8 cellular contexts compared by ENCODE assay signal in the genomic region with DNA sequence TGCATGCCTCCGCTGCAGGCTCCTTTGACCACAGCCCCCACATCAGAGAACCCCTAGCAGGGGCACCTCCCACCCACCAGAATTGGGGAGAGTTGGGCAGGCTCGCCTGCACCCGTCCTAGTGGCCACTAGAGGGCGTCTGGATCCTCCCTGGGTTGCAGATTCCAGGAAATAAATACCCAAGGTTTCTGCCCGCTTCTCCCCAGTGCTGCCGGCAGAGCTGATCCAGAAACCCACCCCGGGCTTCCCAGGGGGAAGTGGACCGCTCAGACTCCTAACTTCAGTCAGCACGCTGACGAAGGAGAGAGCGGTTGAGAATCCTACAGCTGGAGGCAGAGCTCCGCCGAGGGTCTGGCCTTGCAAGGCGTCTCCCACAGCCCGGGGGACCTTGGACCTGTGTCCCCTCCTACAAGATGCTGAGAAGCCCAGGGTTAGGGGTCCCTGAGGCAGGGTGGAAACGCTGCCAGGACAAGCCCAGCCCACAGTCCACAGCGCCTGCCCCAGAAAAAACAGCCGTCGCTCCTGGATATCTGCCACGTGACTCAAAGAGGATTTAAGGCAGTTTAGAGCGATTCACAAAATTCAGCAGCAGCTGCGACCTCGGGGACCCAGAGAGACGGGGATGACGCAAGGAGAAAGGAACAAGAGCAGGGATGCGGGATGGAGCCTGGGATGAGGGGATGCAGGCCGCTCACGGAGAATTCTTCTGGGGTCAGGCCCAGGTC. TPM values are rescaled to one million over a fixed set of nuclear protein-coding genes. Genes with fewer than 3 reads are reported as not detected.
DNase-seq lines count a peak whose midpoint lies in the region; ATAC-seq and TF ChIP-seq lines count a peak whose summit lies in the region.

No MANE protein-coding gene starts in this region.

- no peaks in the 10 kb centered on the region for H3K36me3 ChIP-seq in colonic mucosa

- peaks cover 9% of the 10 kb centered on the region for H3K27me3 ChIP-seq in colonic mucosa

- H3K9me3 ChIP-seq in colonic mucosa = no peaks in the 10 kb centered on the region

- DNase-seq in COLO829 (ENCODE audit: low spot score) (peak; percentile 78), NCI-H1092 treated with DMSO at 0.1 percent for 48 hours (lab: John Stamatoyannopoulos, UW) (peak; percentile 24), colonic mucosa (peak; percentile 55), left lobe of liver (ENCODE audit: low spot score) (peak; percentile 55)
- peak; percentile 29 to 50 for DNase-seq in activated CD4-positive, alpha-beta T cell treated with anti-CD3 and anti-CD28 coated beads for 24 hours (ENCODE audit: low read depth in 2 of 2)
- peak; percentile 36 to 50 for DNase-seq in stimulated activated CD4-positive, alpha-beta T cell treated with anti-CD3 and anti-CD28 coated beads, Interleukin-1b, Interleukin-23, amount 100 ng/mL, for 4 hours (ENCODE audit: low read depth in 2 of 2)

- no peak overlapping the region for H3K9ac ChIP-seq in colonic mucosa (ENCODE audit: low read depth in 2 of 2, low read length in 2 of 2)

- H3K4me1 ChIP-seq in colonic mucosa = no peaks in the 10 kb centered on the region

- intact Hi-C loops in colonic mucosa (cut with DNase I) = no loop called here

- peak overlapping the region; percentile 30 for H3K27ac ChIP-seq in colonic mucosa

- H3K4me3 ChIP-seq in colonic mucosa = peak overlapping the region; percentile 16

- TF ChIP-seq CTCF in colonic mucosa (IDR thresholded peaks at IDR 0.05) = peak; percentile 97

- ATAC-seq in GM21447 (IDR thresholded peaks at IDR 0.05; ENCODE audit: unreplicated experiment) (peak; percentile 76), left lobe of liver (peak; percentile 90), GM21528 (IDR thresholded peaks at IDR 0.05; ENCODE audit: low FRiP score, unreplicated experiment) (no peak)

RNA-seq across cellular contexts. Expression of gene PHACTR3, which starts 32.6 kb away (rescaled TPM):
- under 1 TPM; 0.44 to 0.53 TPM for total RNA-seq in colonic mucosa
- total RNA-seq in left lobe of liver = 0.25 TPM

Comparison
In these comparisons a context has a peak if more than half of its experiments do, and no peak if none do; other contexts are left out.
1. DNase-seq: peak in every context shown above with its lines; median percentile 78 in COLO829; 55 in colonic mucosa; 55 in left lobe of liver; 43 in stimulated activated CD4-positive, alpha-beta T cell treated with anti-CD3 and anti-CD28 coated beads, Interleukin-1b, Interleukin-23, amount 100 ng/mL, for 4 hours; 40 in activated CD4-positive, alpha-beta T cell treated with anti-CD3 and anti-CD28 coated beads for 24 hours; 24 in NCI-H1092 treated with DMSO at 0.1 percent for 48 hours.